In genomic region chr7:1689356-1689755, GRCh38 we compare ENCODE assay signal across 15 cellular contexts. TPM values are rescaled to one million over a fixed set of nuclear protein-coding genes. Genes with fewer than 3 reads are reported as not detected.
"Had no signal": no experiment of that assay in that cellular context is flagged by ENCODE, and none has a peak within 500 bp of the region (broad histone marks: within the 10 kb centered on the region; RNA-seq: fewer than 3 reads in every experiment).

No MANE protein-coding gene starts in this region.

- H3K4me1 Mint-ChIP-seq: activated naive CD4-positive, alpha-beta T cell treated with anti-CD3 and anti-CD28 coated beads, Interleukin-2, amount 10 ng/mL, durations not matched to agents 7 days and 5 days; stimulated activated memory B cell treated with anti-CD40 and anti-IgM and Interleukin-4, amounts not matched to agents 10 μg/mL and 1 μg/mL and 100 μg/mL, for 72 hours; T-helper 17 cell had no signal

- H3K27ac Mint-ChIP-seq: activated naive CD4-positive, alpha-beta T cell treated with anti-CD3 and anti-CD28 coated beads, Interleukin-2, amount 10 ng/mL, durations not matched to agents 7 days and 5 days; stimulated activated memory B cell treated with anti-CD40 and anti-IgM and Interleukin-4, amounts not matched to agents 10 μg/mL and 1 μg/mL and 100 μg/mL, for 72 hours; T-helper 17 cell; WTC11 had no signal

- H3K27me3 ChIP-seq: ovary had no signal

- H3K4me3 ChIP-seq: dorsolateral prefrontal cortex, gastrocnemius medialis, ovary, tibial artery had no signal

- ATAC-seq: gastrocnemius medialis; left lobe of liver; stimulated activated memory B cell treated with anti-CD40 and anti-IgM and Interleukin-4, amounts not matched to agents 10 μg/mL and 1 μg/mL and 100 μg/mL, for 72 hours; T-helper 17 cell; WTC11 had no signal

- H3K9me3 ChIP-seq: ovary had no signal

- H3K4me3 Mint-ChIP-seq: activated naive CD4-positive, alpha-beta T cell treated with anti-CD3 and anti-CD28 coated beads, Interleukin-2, amount 10 ng/mL, durations not matched to agents 7 days and 5 days; stimulated activated memory B cell treated with anti-CD40 and anti-IgM and Interleukin-4, amounts not matched to agents 10 μg/mL and 1 μg/mL and 100 μg/mL, for 72 hours; T-helper 17 cell; WTC11 had no signal

- H3K36me3 ChIP-seq: gastrocnemius medialis, ovary, tibial artery had no signal

- DNase-seq: activated CD4-positive, alpha-beta T cell treated with anti-CD3 and anti-CD28 coated beads for 48 hours; activated T-cell treated with anti-CD3 and anti-CD28 coated beads for 4 hours; erythroblast; gastrocnemius medialis; islet precursor cell; midbrain; ovary; T-helper 17 cell had no signal

- H3K27ac ChIP-seq: dorsolateral prefrontal cortex, gastrocnemius medialis, ovary, tibial artery had no signal

- H3K36me3 Mint-ChIP-seq: activated naive CD4-positive, alpha-beta T cell treated with anti-CD3 and anti-CD28 coated beads, Interleukin-2, amount 10 ng/mL, durations not matched to agents 7 days and 5 days had no signal

RNA-seq across cellular contexts. Expression of gene ELFN1, which starts 19.3 kb away (rescaled TPM):
- total RNA-seq: myocyte, T-helper 17 cell had no signal
